ENCODE assay signal across 8 cellular contexts in genomic region chr5:61330879-61331406, GRCh38. TPM values are rescaled to one million over a fixed set of nuclear protein-coding genes. Genes with fewer than 3 reads are reported as not detected.
A peak's percentile ranks its signal among the peaks of the same experiment; 100 is the strongest.
DNase-seq lines count a peak whose midpoint lies in the region; ATAC-seq and TF ChIP-seq lines count a peak whose summit lies in the region.

No MANE protein-coding gene starts in this region.

- peaks cover 0 to 11% (median 4%) of the 10 kb centered on the region in 4 donors for H3K4me1 ChIP-seq in right lobe of liver

- TF ChIP-seq CTCF in dorsolateral prefrontal cortex (IDR thresholded peaks at IDR 0.05 in 54 of 56, conservative IDR thresholded peaks at IDR 0.05 in 2 of 56; ENCODE audit: low read depth in 1 of 56, partially characterized antibody in 56 of 56) (peak in 43 of 56 donors; percentile 17 to 69 (median 38)), right lobe of liver (IDR thresholded peaks at IDR 0.05) (peak; percentile 33 to 68 (median 48))

- no peaks in the 10 kb centered on the region for H3K36me3 ChIP-seq in right lobe of liver

- intact Hi-C loops in dorsolateral prefrontal cortex (cut with DNase I) (loop anchor here (2.0 to 5.0 kb wide), 12 partner anchors 76 to 486 kb away; partner anchors contain the start of gene SMIM15 (in 2 of the 2)), right lobe of liver (cut with DNase I) (loop anchor here in 1 of 2 donors (10.0 kb wide), 1 partner anchor 314 kb away; no protein-coding TSS in a partner anchor)

- DNase-seq in SIG-M5 treated with dmso at 0.1 percent for 504 hours (lab: John Stamatoyannopoulos, UW; ENCODE audit: unreplicated experiment), result peak; percentile 59
- DNase-seq in SIG-M5 (lab: John Stamatoyannopoulos, UW), result no peak
- DNase-seq in NCI-H2171 (lab: John Stamatoyannopoulos, UW), result peak; percentile 18
- peak; percentile 65 to 70 for DNase-seq in activated CD4-positive, alpha-beta T cell treated with anti-CD3 and anti-CD28 coated beads, Interleukin-2, amount 50 U/mL, for 48 hours
- peak; percentile 54 to 85 (median 63) for DNase-seq in dorsolateral prefrontal cortex
- DNase-seq in right lobe of liver, result peak; percentile 84 to 90 (median 87)
- DNase-seq in stimulated activated CD4-positive, alpha-beta T cell treated with anti-CD3 and anti-CD28 coated beads, TNF-alpha, amount 100 ng/mL, for 24 hours (ENCODE audit: low read depth in 3 of 3), result peak; percentile 24 to 67 (median 40)

- WGBS in right lobe of liver (ENCODE audit: insufficient coverage, low coverage, low lambda C conversion rate, missing lambda C conversion rate), result no CpG with 5 or more reads among the region's 78 CpGs

- peak; percentile 19 for ATAC-seq in HG02884 (IDR thresholded peaks at IDR 0.05; ENCODE audit: unreplicated experiment)
- ATAC-seq in right lobe of liver, result peak; percentile 40 to 63 (median 60)

- H3K4me3 ChIP-seq in dorsolateral prefrontal cortex, result peak overlapping the region; percentile 66 to 98 (median 91)
- peak overlapping the region; percentile 91 to 98 (median 92) for H3K4me3 ChIP-seq in right lobe of liver

- no peaks in the 10 kb centered on the region for H3K9me3 ChIP-seq in right lobe of liver

- peak overlapping the region; percentile 63 to 99 (median 96) for H3K27ac ChIP-seq in dorsolateral prefrontal cortex
- peak overlapping the region; percentile 88 to 96 (median 94) for H3K27ac ChIP-seq in right lobe of liver

- no peaks in the 10 kb centered on the region for H3K27me3 ChIP-seq in dorsolateral prefrontal cortex
- no peaks in the 10 kb centered on the region for H3K27me3 ChIP-seq in right lobe of liver

- TF ChIP-seq POLR2A in right lobe of liver (IDR thresholded peaks at IDR 0.05), result peak; percentile 69

RNA-seq across cellular contexts. Expression of gene ZSWIM6, which starts 1.1 kb away (rescaled TPM):
- 10 to 100 TPM; 22.5 to 67.2 (median 31.6) TPM for total RNA-seq in dorsolateral prefrontal cortex
- 1 to 10 TPM; 2.8 to 7.2 (median 4.1) TPM for total RNA-seq in right lobe of liver
